ENCODE assay signal across 8 cellular contexts in genomic region chr6:30556006-30556713, GRCh38. TPM values are rescaled to one million over a fixed set of nuclear protein-coding genes. Genes with fewer than 3 reads are reported as not detected.
DNase-seq lines count a peak whose midpoint lies in the region; ATAC-seq and TF ChIP-seq lines count a peak whose summit lies in the region.

GNL1 (minus strand) TSS chr6:30556489; CDS start chr6:30556203, 286 bp downstream.

- DNase-seq in GM03348 (ENCODE audit: low spot score) (peak; percentile 91), HFF-Myc (ENCODE audit: extremely low read depth, low read depth) (no peak), NB4 (ENCODE audit: low read depth) (peak; percentile 93), SK-N-SH (peak; percentile 92), germinal center (ENCODE audit: low spot score) (peak; percentile 96), omental fat pad (ENCODE audit: low spot score) (peak; percentile 96), testis (peak; percentile 97)
- DNase-seq in activated naive CD4-positive, alpha-beta T cell treated with anti-CD3 and anti-CD28 coated beads, Interleukin-2, amount 50 U/mL, for 16 hours: peak; percentile 99

- no peaks in the 10 kb centered on the region for H3K9me2 ChIP-seq in SK-N-SH

- H3K79me2 ChIP-seq in SK-N-SH (ENCODE audit: insufficient read depth): peaks cover 41% of the 10 kb centered on the region

- no peaks in the 10 kb centered on the region for H4K20me1 ChIP-seq in SK-N-SH (ENCODE audit: insufficient read depth)

- no peaks in the 10 kb centered on the region for H3K27me3 ChIP-seq in SK-N-SH (ENCODE audit: insufficient read depth)
- no peaks in the 10 kb centered on the region for H3K27me3 ChIP-seq in testis

- no peak for TF ChIP-seq EP300 in SK-N-SH (IDR thresholded peaks at IDR 0.05; ENCODE audit: borderline replicate concordance in 1 of 2, low read depth in 1 of 2, low read length in 1 of 2)

- 3% methylated on average over 56 of the region's 67 CpGs for WGBS in SK-N-SH (ENCODE audit: low lambda C conversion rate)
- 0 to 1% methylated on average over 6 to 67 of the region's 67 CpGs for WGBS in testis, 2 donors

- H3F3A ChIP-seq in SK-N-SH (replicated peaks; ENCODE audit: insufficient read depth): peaks cover 10% of the 10 kb centered on the region

- peak within 1 kb of the TSS; percentile 96 for H3K4me3 ChIP-seq in HFF-Myc (replicated peaks; ENCODE audit: low read depth, low read length)
- peak within 1 kb of the TSS; percentile 97 for H3K4me3 ChIP-seq in NB4 (ENCODE audit: low read depth, low read length)
- H3K4me3 ChIP-seq in SK-N-SH (ENCODE audit: low read depth in 2 of 2, low read length in 1 of 2): peak within 1 kb of the TSS; percentile 93 to 99
- H3K4me3 ChIP-seq in testis: peak within 1 kb of the TSS; percentile 92 to 97

- peak; percentile 93 for ATAC-seq in omental fat pad (ENCODE audit: low FRiP score)

- H3K4me2 ChIP-seq in SK-N-SH: peak within 1 kb of the TSS; percentile 95

- CTCF ChIA-PET in SK-N-SH (lab: Yijun Ruan, JAX): interaction anchor here (0.8 to 9.4 kb wide), 5 partner anchors 13 to 74 kb away, joined by 3 to 140 read pairs (median 11); no protein-coding TSS in a partner anchor

- H3K36me3 ChIP-seq in SK-N-SH (replicated peaks in 1 of 2; ENCODE audit: control insufficient read depth in 1 of 2, insufficient read depth in 2 of 2, low read length in 1 of 2) (peaks cover 39% of the 10 kb centered on the region in 2 experiments), testis (ENCODE audit: low read depth, missing control alignments) (no peaks in the 10 kb centered on the region)

- TF ChIP-seq CTCF in HFF-Myc (IDR thresholded peaks at IDR 0.05; ENCODE audit: low read depth, low read length, missing control alignments) (no peak), NB4 (IDR thresholded peaks at IDR 0.05; ENCODE audit: low read depth, low read length) (no peak), SK-N-SH (IDR thresholded peaks at IDR 0.05) (no peak), omental fat pad (IDR thresholded peaks at IDR 0.05) (no peak), testis (IDR thresholded peaks at IDR 0.05) (no peak)

- TF ChIP-seq POLR2A in NB4 (IDR thresholded peaks at IDR 0.05; ENCODE audit: extremely low read depth, insufficient read length) (peak; percentile 52), testis (IDR thresholded peaks at IDR 0.05) (no peak)

- H3K4me1 ChIP-seq in SK-N-SH (ENCODE audit: control insufficient read depth in 1 of 2, insufficient read depth in 2 of 2, low read depth in 1 of 2, low read length in 1 of 2): peaks cover 15 to 17% of the 10 kb centered on the region in 2 experiments
- peaks cover 16% of the 10 kb centered on the region for H3K4me1 ChIP-seq in testis

- intact Hi-C loops in testis (cut with DNase I; ENCODE audit: low total_unique reads): no loop called here

- peak within 1 kb of the TSS; percentile 87 for H2AFZ ChIP-seq in SK-N-SH (ENCODE audit: low read depth)

- POLR2A ChIA-PET in SK-N-SH (lab: Yijun Ruan, JAX): interaction anchor here (0.8 to 3.6 kb wide), 8 partner anchors 8 to 59 kb away, joined by 3 to 22 read pairs (median 7); partner anchors contain the start of gene ABCF1

- no peaks in the 10 kb centered on the region for H3K9me3 ChIP-seq in SK-N-SH
- no peaks in the 10 kb centered on the region for H3K9me3 ChIP-seq in testis

- H3K9ac ChIP-seq in SK-N-SH: peak within 1 kb of the TSS; percentile 93

- no peak for TF ChIP-seq RAD21 in SK-N-SH (IDR thresholded peaks at IDR 0.05; ENCODE audit: low read length)

- peak within 1 kb of the TSS; percentile 90 to 99 for H3K27ac ChIP-seq in SK-N-SH (ENCODE audit: low read depth in 2 of 2, low read length in 1 of 2)
- peak within 1 kb of the TSS; percentile 96 to 99 for H3K27ac ChIP-seq in testis

TF ChIP-seq in SK-N-SH, 30 proteins besides CTCF, POLR2A, EP300 and RAD21:
- TF ChIP-seq MXI1 (IDR thresholded peaks at IDR 0.05; ENCODE audit: low read depth, low read length): peak; percentile 55
- TF ChIP-seq YY1 (IDR thresholded peaks at IDR 0.05; ENCODE audit: low read depth): peak; percentile 52; the same call in 1 of the 2 replicates
- TF ChIP-seq TEAD4 (IDR thresholded peaks at IDR 0.05; ENCODE audit: borderline replicate concordance, insufficient read depth): no peak
- 0 out of 2 replicates have a peak, but pooled peaks have one; percentile 5 for TF ChIP-seq ELF1 (IDR thresholded peaks at IDR 0.05)
- TF ChIP-seq MAX (IDR thresholded peaks at IDR 0.05; ENCODE audit: low read depth): peak; percentile 69
- no peak for TF ChIP-seq SMC3 (IDR thresholded peaks at IDR 0.05; ENCODE audit: low read depth, low read length)
- 0 out of 2 replicates have a peak, but pooled peaks have one; percentile 3 for TF ChIP-seq ZBTB33 (IDR thresholded peaks at IDR 0.05; ENCODE audit: borderline replicate concordance, low read depth)

RNA-seq across cellular contexts. Expression of gene GNL1, which starts in this region (rescaled TPM):
- polyA plus RNA-seq in SK-N-SH (2012; rRNA removed) (36.4 and 43.3 TPM in 2 replicates), testis (ENCODE audit: insufficient read depth, low read depth, low replicate concordance) (205 TPM)
- polyA plus RNA-seq in SK-N-SH (2012; cell fraction: cytosol; rRNA removed): 22.2 and 31.4 TPM in 2 replicates
- 48.8 and 67.1 TPM in 2 replicates for polyA plus RNA-seq in SK-N-SH (2012; cell fraction: nucleus; rRNA removed)
- total RNA-seq in omental fat pad (10 to 100 TPM; 40.1 to 50.6 (median 43.7) TPM), testis (10 to 100 TPM; 68.7 to 72.8 TPM)
